Comparison of ENCODE assay signal across 15 cellular contexts in genomic region chr16:81526199-81526598, GRCh38.
DNase-seq lines count a peak whose midpoint lies in the region; FAIRE-seq and TF ChIP-seq lines count a peak whose summit lies in the region.
"Had no signal": no experiment of that assay in that cellular context is flagged by ENCODE, and none has a peak within 500 bp of the region (broad histone marks: within the 10 kb centered on the region; RNA-seq: fewer than 3 reads in every experiment).

No MANE protein-coding gene starts in this region.

- H3K36me3 Mint-ChIP-seq in HFFc6 (ENCODE audit: low read depth), result peaks cover 31% of the 10 kb centered on the region
- peaks cover 25% of the 10 kb centered on the region for H3K36me3 Mint-ChIP-seq in MCF 10A (ENCODE audit: insufficient read depth, unreplicated experiment)
- H3K36me3 Mint-ChIP-seq: activated CD4-positive, alpha-beta memory T cell treated with anti-CD3 and anti-CD28 coated beads for 36 hours had no signal

- H3K4me1 Mint-ChIP-seq in HFFc6 (ENCODE audit: low read depth), result peaks cover 70% of the 10 kb centered on the region
- peaks cover 61% of the 10 kb centered on the region for H3K4me1 Mint-ChIP-seq in MCF 10A (ENCODE audit: insufficient read depth, unreplicated experiment)

- H3K36me3 ChIP-seq in keratinocyte (ENCODE audit: control insufficient read depth in 2 of 2, extremely low read depth in 1 of 2, insufficient read depth in 2 of 2, low read length in 2 of 2) (peaks cover 2 to 5% of the 10 kb centered on the region in 2 experiments), suprapubic skin (no peaks in the 10 kb centered on the region)
- H3K36me3 ChIP-seq: ascending aorta had no signal

- no peaks in the 10 kb centered on the region for H3K9me3 Mint-ChIP-seq in HFFc6
- H3K9me3 Mint-ChIP-seq in MCF 10A (ENCODE audit: unreplicated experiment), result no peaks in the 10 kb centered on the region
- H3K9me3 Mint-ChIP-seq: activated CD4-positive, alpha-beta memory T cell treated with anti-CD3 and anti-CD28 coated beads for 36 hours had no signal

- H2AFZ ChIP-seq in keratinocyte (ENCODE audit: control insufficient read depth, low read length), result no peak overlapping the region

- no peaks in the 10 kb centered on the region for H4K20me1 ChIP-seq in keratinocyte (ENCODE audit: control insufficient read depth, extremely low read depth, insufficient read depth, low read length)

- POLR2A ChIA-PET in MCF 10A (lab: Yijun Ruan, JAX), result interaction anchor here (0.6 to 5.2 kb wide), 24 partner anchors 13 to 387 kb away, joined by 3 to 64 read pairs (median 6); no protein-coding TSS in a partner anchor

- 42% methylated on average over 4 of the region's 4 CpGs for WGBS in suprapubic skin

- peak overlapping the region in 1 of 3 experiments; percentile 19 for H3K4me3 ChIP-seq in keratinocyte (ENCODE audit: control insufficient read depth in 2 of 3, extremely low read depth in 1 of 3, insufficient read depth in 2 of 3, low read depth in 1 of 3, low read length in 3 of 3)
- H3K4me3 ChIP-seq in suprapubic skin, result no peak overlapping the region
- H3K4me3 ChIP-seq: ascending aorta, lung had no signal

- DNase-seq in HFFc6, result no peak
- peak; percentile 16 for DNase-seq in MCF 10A (ENCODE audit: unreplicated experiment)
- DNase-seq in keratinocyte (ENCODE audit: low read depth, low spot score), result no peak
- DNase-seq in suprapubic skin (ENCODE audit: low spot score in 2 of 2), result no peak
- no peak for DNase-seq in NK-92 treated with Interleukin-12 subunit alpha and Interleukin-12 subunit beta, amount 100 ng/mL, for 24 hours (lab: John Stamatoyannopoulos, UW)
- DNase-seq in GM19240 (ENCODE audit: insufficient read length, low spot score), result no peak
- DNase-seq in NCI-H524 treated with DMSO at 0.1 percent for 48 hours (lab: John Stamatoyannopoulos, UW), result no peak
- DNase-seq: activated CD4-positive, alpha-beta memory T cell treated with anti-CD3 and anti-CD28 coated beads for 36 hours; activated effector memory CD4-positive, alpha-beta T cell treated with Interleukin-2 at 50 U/mL for 16 hours; NCI-H1417; NCI-H226 had no signal

- no peaks in the 10 kb centered on the region for H3K9me3 ChIP-seq in keratinocyte (ENCODE audit: control insufficient read depth, low read depth, low read length)
- H3K9me3 ChIP-seq in suprapubic skin, result no peaks in the 10 kb centered on the region
- H3K9me3 ChIP-seq: ascending aorta had no signal

- peaks cover 4% of the 10 kb centered on the region for H3K9me1 ChIP-seq in keratinocyte (ENCODE audit: control insufficient read depth, extremely low read depth, insufficient read depth, low read length)

- peak overlapping the region; percentile 99 for H3K27ac ChIP-seq in keratinocyte (ENCODE audit: control insufficient read depth, insufficient read depth, low read length)
- peak overlapping the region; percentile 95 for H3K27ac ChIP-seq in suprapubic skin
- H3K27ac ChIP-seq: C4-2B, HL-60 had no signal

- H3K27ac Mint-ChIP-seq in HFFc6 (peak overlapping the region; percentile 31; the same call in 1 of the 2 replicates), MCF 10A (ENCODE audit: low read depth, unreplicated experiment) (peak overlapping the region; percentile 97)
- H3K27ac Mint-ChIP-seq: activated CD4-positive, alpha-beta memory T cell treated with anti-CD3 and anti-CD28 coated beads for 36 hours had no signal

- H3K4me3 Mint-ChIP-seq in HFFc6 (no peak overlapping the region), MCF 10A (ENCODE audit: unreplicated experiment) (peak overlapping the region; percentile 10)
- H3K4me3 Mint-ChIP-seq: activated CD4-positive, alpha-beta memory T cell treated with anti-CD3 and anti-CD28 coated beads for 36 hours had no signal

- H3K9ac ChIP-seq in keratinocyte (ENCODE audit: control insufficient read depth, extremely low read depth, insufficient read depth, low read length), result peak overlapping the region; percentile 93

- CTCF ChIA-PET in MCF 10A (lab: Yijun Ruan, JAX), result interaction anchor here (0.5 to 2.2 kb wide), 12 partner anchors 20 to 140 kb away, joined by 3 to 6 read pairs (median 4); no protein-coding TSS in a partner anchor

- H3K4me1 ChIP-seq in keratinocyte (ENCODE audit: control insufficient read depth, extremely low read depth, insufficient read depth, low read length), result peaks cover 80% of the 10 kb centered on the region
- H3K4me1 ChIP-seq in suprapubic skin, result peaks cover 65% of the 10 kb centered on the region

- dilution Hi-C loops in keratinocyte (cut with MboI; ENCODE audit: extremely low pct_ligation_motif_present, low sequenced_read_pairs), result no loop called here

- TF ChIP-seq POLR2A in suprapubic skin (IDR thresholded peaks at IDR 0.05), result no peak

- H3K27me3 ChIP-seq in keratinocyte (ENCODE audit: control insufficient read depth, extremely low read depth, insufficient read depth, low read length), result no peaks in the 10 kb centered on the region
- H3K27me3 ChIP-seq in suprapubic skin, result no peaks in the 10 kb centered on the region
- H3K27me3 ChIP-seq: ascending aorta had no signal

- intact Hi-C loops in MCF 10A (cut with micrococcal nuclease), result loop anchor here (2.0 to 10.0 kb wide), 3 partner anchors 55 to 121 kb away; no protein-coding TSS in a partner anchor

- TF ChIP-seq CTCF in HFFc6 (IDR thresholded peaks at IDR 0.05) (no peak), MCF 10A (IDR thresholded peaks at IDR 0.05; ENCODE audit: unreplicated experiment) (no peak), keratinocyte (optimal IDR thresholded peaks at IDR 0.05 in 1 of 3, IDR thresholded peaks at IDR 0.05 in 1 of 3, conservative IDR thresholded peaks at IDR 0.05 in 1 of 3; ENCODE audit: extremely low read depth in 1 of 3, insufficient read depth in 2 of 3, low read length in 3 of 3) (no peak), suprapubic skin (IDR thresholded peaks at IDR 0.05) (no peak)

- H3K27me3 Mint-ChIP-seq in HFFc6 (ENCODE audit: insufficient read depth), result peaks cover 5% of the 10 kb centered on the region
- H3K27me3 Mint-ChIP-seq in MCF 10A (ENCODE audit: insufficient read depth, unreplicated experiment), result no peaks in the 10 kb centered on the region
- H3K27me3 Mint-ChIP-seq: activated CD4-positive, alpha-beta memory T cell treated with anti-CD3 and anti-CD28 coated beads for 36 hours had no signal

- no peak for TF ChIP-seq EP300 in suprapubic skin (IDR thresholded peaks at IDR 0.05)

- peaks cover 59% of the 10 kb centered on the region for H3K79me2 ChIP-seq in keratinocyte (ENCODE audit: control insufficient read depth, insufficient read depth, low read length)

- peak; percentile 67 for FAIRE-seq in keratinocyte (lab: Jason Lieb, UNC)

- TSS peak; percentile 70 for BruUV-seq in MCF 10A (replicated peaks; lab: Mats Ljungman, UMichigan)

- H3K4me2 ChIP-seq in keratinocyte (ENCODE audit: control insufficient read depth, extremely low read depth, insufficient read depth, low read depth, low read length), result peak overlapping the region; percentile 82
